ENCODE assay signal across 8 cellular contexts in the genomic region with DNA sequence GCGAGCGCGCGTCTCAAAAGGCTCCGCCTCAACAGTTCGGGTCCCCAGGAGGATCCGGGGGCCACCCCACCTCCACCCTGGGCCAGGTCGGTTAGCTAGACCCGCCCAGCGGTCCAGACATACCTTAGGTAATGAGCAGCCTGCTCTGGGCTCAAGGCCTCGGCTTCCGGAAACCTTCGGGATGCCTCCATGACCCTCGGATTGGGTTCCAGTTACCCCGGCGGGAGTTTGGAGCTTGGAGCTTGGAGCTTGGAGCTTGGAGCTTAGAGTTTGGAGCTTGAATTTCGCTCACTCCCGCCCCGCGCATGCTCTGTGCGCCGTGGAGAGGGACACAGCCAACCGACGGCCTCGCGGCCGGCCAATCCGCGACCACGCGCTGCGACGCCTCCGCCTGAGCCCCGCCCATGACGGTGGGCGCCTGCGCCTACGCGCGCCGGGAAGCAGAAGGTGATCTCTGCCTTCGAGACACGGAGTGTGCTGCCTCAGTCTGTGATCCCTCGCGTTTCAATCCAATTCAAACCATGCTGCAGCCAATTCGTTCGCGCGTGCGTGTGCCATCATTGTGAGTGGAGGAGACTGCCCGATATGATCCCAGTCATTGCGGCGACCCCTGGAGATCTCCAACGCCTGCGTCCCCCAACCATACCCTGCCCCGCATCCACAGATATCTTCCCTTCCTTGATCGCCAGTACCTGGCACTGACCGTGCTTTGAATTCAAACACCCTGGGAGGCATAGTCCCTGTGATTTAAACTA. TPM values are rescaled to one million over a fixed set of nuclear protein-coding genes. Genes with fewer than 3 reads are reported as not detected.
A peak's percentile ranks its signal among the peaks of the same experiment; 100 is the strongest.
DNase-seq lines count a peak whose midpoint lies in the region; ATAC-seq and TF ChIP-seq lines count a peak whose summit lies in the region.

A gene with protein sequence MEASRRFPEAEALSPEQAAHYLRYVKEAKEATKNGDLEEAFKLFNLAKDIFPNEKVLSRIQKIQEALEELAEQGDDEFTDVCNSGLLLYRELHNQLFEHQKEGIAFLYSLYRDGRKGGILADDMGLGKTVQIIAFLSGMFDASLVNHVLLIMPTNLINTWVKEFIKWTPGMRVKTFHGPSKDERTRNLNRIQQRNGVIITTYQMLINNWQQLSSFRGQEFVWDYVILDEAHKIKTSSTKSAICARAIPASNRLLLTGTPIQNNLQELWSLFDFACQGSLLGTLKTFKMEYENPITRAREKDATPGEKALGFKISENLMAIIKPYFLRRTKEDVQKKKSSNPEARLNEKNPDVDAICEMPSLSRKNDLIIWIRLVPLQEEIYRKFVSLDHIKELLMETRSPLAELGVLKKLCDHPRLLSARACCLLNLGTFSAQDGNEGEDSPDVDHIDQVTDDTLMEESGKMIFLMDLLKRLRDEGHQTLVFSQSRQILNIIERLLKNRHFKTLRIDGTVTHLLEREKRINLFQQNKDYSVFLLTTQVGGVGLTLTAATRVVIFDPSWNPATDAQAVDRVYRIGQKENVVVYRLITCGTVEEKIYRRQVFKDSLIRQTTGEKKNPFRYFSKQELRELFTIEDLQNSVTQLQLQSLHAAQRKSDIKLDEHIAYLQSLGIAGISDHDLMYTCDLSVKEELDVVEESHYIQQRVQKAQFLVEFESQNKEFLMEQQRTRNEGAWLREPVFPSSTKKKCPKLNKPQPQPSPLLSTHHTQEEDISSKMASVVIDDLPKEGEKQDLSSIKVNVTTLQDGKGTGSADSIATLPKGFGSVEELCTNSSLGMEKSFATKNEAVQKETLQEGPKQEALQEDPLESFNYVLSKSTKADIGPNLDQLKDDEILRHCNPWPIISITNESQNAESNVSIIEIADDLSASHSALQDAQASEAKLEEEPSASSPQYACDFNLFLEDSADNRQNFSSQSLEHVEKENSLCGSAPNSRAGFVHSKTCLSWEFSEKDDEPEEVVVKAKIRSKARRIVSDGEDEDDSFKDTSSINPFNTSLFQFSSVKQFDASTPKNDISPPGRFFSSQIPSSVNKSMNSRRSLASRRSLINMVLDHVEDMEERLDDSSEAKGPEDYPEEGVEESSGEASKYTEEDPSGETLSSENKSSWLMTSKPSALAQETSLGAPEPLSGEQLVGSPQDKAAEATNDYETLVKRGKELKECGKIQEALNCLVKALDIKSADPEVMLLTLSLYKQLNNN (minus strand): TSS at position 307 of the 755 bp plus-strand sequence. CDS start 116 bp downstream, at position 191.

- peak; percentile 56 to 64 for DNase-seq in AML-193 (lab: John Stamatoyannopoulos, UW)
- DNase-seq in NCI-H524 (lab: John Stamatoyannopoulos, UW): peak; percentile 79 to 82
- DNase-seq in activated CD4-positive, alpha-beta T cell treated with anti-CD3 and anti-CD28 coated beads for 48 hours: peak; percentile 89
- peak; percentile 89 for DNase-seq in colonic mucosa
- DNase-seq in left colon: peak; percentile 82 to 87
- DNase-seq in stimulated activated CD4-positive, alpha-beta T cell treated with anti-CD3 and anti-CD28 coated beads, Interleukin-1b, Interleukin-23, amount 100 ng/mL, for 48 hours: peak; percentile 86

- ATAC-seq in GM19035 (IDR thresholded peaks at IDR 0.05; ENCODE audit: unreplicated experiment) (peak; percentile 97), HG03280 (IDR thresholded peaks at IDR 0.05; ENCODE audit: unreplicated experiment) (peak; percentile 97), left colon (peak; percentile 100)

- H3K27ac ChIP-seq in colonic mucosa: no peak within 1 kb of the TSS

- peak within 1 kb of the TSS in 1 of 2 donors; percentile 43 for H3K9ac ChIP-seq in colonic mucosa (ENCODE audit: low read depth in 2 of 2, low read length in 2 of 2)

- H3K27me3 ChIP-seq in colonic mucosa: no peaks in the 10 kb centered on the region

- peak within 1 kb of the TSS; percentile 34 for H3K4me3 ChIP-seq in colonic mucosa

- H3K4me1 ChIP-seq in colonic mucosa: no peaks in the 10 kb centered on the region

- H3K36me3 ChIP-seq in colonic mucosa: no peaks in the 10 kb centered on the region

- no peak for TF ChIP-seq CTCF in colonic mucosa (IDR thresholded peaks at IDR 0.05)

- intact Hi-C loops in colonic mucosa (cut with DNase I): no loop called here
- intact Hi-C loops in left colon (cut with DNase I, micrococcal nuclease): no loop called here

- no peaks in the 10 kb centered on the region for H3K9me3 ChIP-seq in colonic mucosa

RNA-seq across cellular contexts. Expression of the gene that starts here (rescaled TPM):
- 1 to 10 TPM; 1.7 to 8.2 TPM for total RNA-seq in colonic mucosa
- total RNA-seq in left colon: 1 to 10 TPM in 1 of 2 donors, under 1 TPM in 1; 0.61 to 1.6 TPM
